ENCODE assay signal across 10 cellular contexts in the genomic region with DNA sequence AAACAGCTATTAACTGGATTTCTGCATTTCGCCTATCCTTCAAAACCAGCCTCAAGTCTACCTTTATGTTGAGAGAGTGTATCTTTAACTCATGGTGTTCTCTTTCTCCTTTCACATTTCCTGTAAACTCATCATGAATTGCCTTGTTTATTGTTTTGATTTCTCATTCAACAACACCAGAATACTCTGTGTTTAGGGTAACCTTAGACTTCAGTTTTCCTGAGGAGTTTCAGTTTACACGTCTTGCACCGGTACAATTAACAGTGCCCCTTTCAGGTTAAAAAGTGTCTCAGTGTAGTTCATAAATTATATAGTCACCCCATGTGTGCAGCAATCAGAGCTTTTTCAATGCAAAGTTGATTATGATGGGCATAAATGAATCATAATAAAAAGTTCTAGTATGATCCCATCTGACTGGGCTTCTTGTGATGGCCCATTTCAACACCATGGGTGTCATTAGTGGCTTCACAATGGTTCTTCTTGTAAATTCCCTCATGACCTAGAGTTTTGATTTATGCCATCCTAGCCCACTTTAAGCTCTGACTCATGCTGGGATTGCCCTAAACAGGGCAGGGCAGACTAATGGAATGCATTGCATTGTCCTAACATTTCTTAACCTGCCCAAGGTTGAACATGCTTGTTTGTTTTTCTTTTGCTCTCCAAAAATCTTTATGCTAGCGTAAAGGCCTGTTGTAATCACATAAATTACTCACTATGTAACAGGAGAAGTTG. TPM values are rescaled to one million over a fixed set of nuclear protein-coding genes. Genes with fewer than 3 reads are reported as not detected.
A peak's percentile ranks its signal among the peaks of the same experiment; 100 is the strongest.
DNase-seq lines count a peak whose midpoint lies in the region; ATAC-seq and TF ChIP-seq lines count a peak whose summit lies in the region.
"Had no signal": no experiment of that assay in that cellular context is flagged by ENCODE, and none has a peak within 500 bp of the region (broad histone marks: within the 10 kb centered on the region; RNA-seq: fewer than 3 reads in every experiment).

No MANE protein-coding gene starts in this region.

- no peaks in the 10 kb centered on the region for H3K9me2 ChIP-seq in PC-3 (replicated peaks; ENCODE audit: low read length)

- H3K4me3 ChIP-seq in PC-3 (ENCODE audit: low read length) (peak overlapping the region; percentile 45), esophagus (ENCODE audit: low read depth in 1 of 2, low read length in 2 of 2) (no peak overlapping the region), osteoblast (ENCODE audit: insufficient read depth, low read length) (peak overlapping the region; percentile 29), Peyer's patch (no peak overlapping the region)

- no TSS peak for BruUV-seq in PC-3 (replicated peaks; lab: Mats Ljungman, UMichigan)

- CTCF ChIA-PET in PC-3 (lab: Charles Lee) = interaction anchor here (0.5 to 1.3 kb wide), 5 partner anchors 22 to 1828 kb away, joined by 3 to 6 read pairs (median 3); a partner anchor contains a TSS

- peaks cover 13% of the 10 kb centered on the region for H3F3A ChIP-seq in PC-3 (ENCODE audit: low read length, unreplicated experiment)

- DNase-seq in Daoy (ENCODE audit: low read depth) = peak; percentile 95
- DNase-seq in PC-3 = peak; percentile 97
- peak; percentile 70 for DNase-seq in osteoblast (ENCODE audit: insufficient read length, low spot score, missing footprints)
- no peak for DNase-seq in SHP77 (lab: John Stamatoyannopoulos, UW)
- DNase-seq in Peyer's patch = no peak
- DNase-seq: activated gamma-delta T cell; effector memory CD4-positive, alpha-beta T cell had no signal

- TF ChIP-seq POLR2A in Peyer's patch (IDR thresholded peaks at IDR 0.05) = no peak

- H3K9me3 ChIP-seq in PC-3 (ENCODE audit: low read length) (no peaks in the 10 kb centered on the region), esophagus (ENCODE audit: control insufficient read depth in 2 of 2, insufficient read depth in 1 of 2, low read depth in 1 of 2, low read length in 1 of 2) (no peaks in the 10 kb centered on the region), osteoblast (ENCODE audit: low read depth, low read length) (no peaks in the 10 kb centered on the region), Peyer's patch (no peaks in the 10 kb centered on the region)

- H2AFZ ChIP-seq in PC-3 (ENCODE audit: low read length) = no peak overlapping the region
- no peak overlapping the region for H2AFZ ChIP-seq in osteoblast (ENCODE audit: low read length)

- peak overlapping the region; percentile 78 for H3K9ac ChIP-seq in PC-3 (ENCODE audit: low read length)

- ATAC-seq in PC-3 (peak; percentile 94), GM18517 (IDR thresholded peaks at IDR 0.05; ENCODE audit: unreplicated experiment) (no peak), HG03097 (IDR thresholded peaks at IDR 0.05; ENCODE audit: low FRiP score, unreplicated experiment) (no peak)

- peak overlapping the region; percentile 95 for H3K27ac ChIP-seq in PC-3 (ENCODE audit: low read length)
- H3K27ac ChIP-seq in esophagus (ENCODE audit: low read depth in 2 of 2, low read length in 1 of 2) = peak overlapping the region; percentile 31 to 71
- peak overlapping the region; percentile 62 for H3K27ac ChIP-seq in osteoblast (ENCODE audit: low read depth, low read length)
- no peak overlapping the region for H3K27ac ChIP-seq in Peyer's patch

- H4K20me1 ChIP-seq in PC-3 (ENCODE audit: low read length) (no peaks in the 10 kb centered on the region), osteoblast (ENCODE audit: insufficient read depth, low read length) (no peaks in the 10 kb centered on the region)

- WGBS in esophagus, 2 donors = 59 to 65% methylated on average over 4 of the region's 4 CpGs

- H3K79me2 ChIP-seq in PC-3 (ENCODE audit: low read length) (no peaks in the 10 kb centered on the region), osteoblast (ENCODE audit: insufficient read depth, low read length) (no peaks in the 10 kb centered on the region)

- H3K4me1 ChIP-seq in PC-3 (ENCODE audit: insufficient read depth, low read length) = peaks cover 46% of the 10 kb centered on the region
- peaks cover 2 to 8% of the 10 kb centered on the region in 2 donors for H3K4me1 ChIP-seq in esophagus (ENCODE audit: control insufficient read depth in 2 of 2, insufficient read depth in 2 of 2, low read length in 1 of 2)
- H3K4me1 ChIP-seq in osteoblast (ENCODE audit: insufficient read depth, low read length) = peaks cover 20% of the 10 kb centered on the region
- H3K4me1 ChIP-seq in Peyer's patch = peaks cover 0 to 11% (median 0%) of the 10 kb centered on the region in 4 donors

- no peaks in the 10 kb centered on the region for H3K27me3 ChIP-seq in PC-3 (ENCODE audit: low read length)
- H3K27me3 ChIP-seq in esophagus (ENCODE audit: control insufficient read depth in 1 of 2, insufficient read depth in 2 of 2, low read length in 2 of 2) = no peaks in the 10 kb centered on the region
- H3K27me3 ChIP-seq in osteoblast (ENCODE audit: insufficient read depth, low read length) = no peaks in the 10 kb centered on the region
- no peaks in the 10 kb centered on the region for H3K27me3 ChIP-seq in Peyer's patch

- H3K4me2 ChIP-seq in PC-3 (ENCODE audit: low read length) = peak overlapping the region; percentile 84
- no peak overlapping the region for H3K4me2 ChIP-seq in osteoblast (ENCODE audit: insufficient read depth, low read length)

- POLR2A ChIA-PET in PC-3 (lab: Charles Lee; ENCODE audit: unreplicated experiment) = interaction anchor here (1.5 kb wide), 1 partner anchor 22 kb away, joined by 5 read pairs; a partner anchor contains a TSS

- intact Hi-C loops in PC-3 (cut with micrococcal nuclease) = loop anchor here (1.0 to 5.0 kb wide), 6 partner anchors 22 to 394 kb away; a partner anchor contains a TSS

- TF ChIP-seq CTCF in PC-3 (conservative IDR thresholded peaks at IDR 0.05; ENCODE audit: low read depth, low read length) (no peak), osteoblast (IDR thresholded peaks at IDR 0.05; ENCODE audit: extremely low read depth, low read depth, low read length) (no peak), Peyer's patch (IDR thresholded peaks at IDR 0.05) (no peak)

- H3K36me3 ChIP-seq in PC-3 (ENCODE audit: low read depth, low read length) (no peaks in the 10 kb centered on the region), esophagus (ENCODE audit: control insufficient read depth in 2 of 2, insufficient read depth in 2 of 2, low read length in 1 of 2) (no peaks in the 10 kb centered on the region), osteoblast (ENCODE audit: insufficient read depth, low read length) (no peaks in the 10 kb centered on the region), Peyer's patch (no peaks in the 10 kb centered on the region)

RNA-seq across cellular contexts. Expression of a gene that starts 22.0 kb away (rescaled TPM):
- 32.0 and 32.9 TPM in 2 replicates for total RNA-seq in Daoy (2014; rRNA removed; shearing (Covaris generic))
- total RNA-seq in PC-3 (2014; rRNA removed) (13.9 and 14.0 TPM in 2 replicates), osteoblast (30.9 and 35.1 TPM in 2 replicates), Peyer's patch (10 to 100 TPM; 20.6 to 45.8 (median 32.7) TPM)
- polyA plus RNA-seq in esophagus = 1 to 10 TPM; 4.2 to 5.0 TPM

Comparison
In these comparisons a context has a peak if more than half of its experiments do, and no peak if none do; other contexts are left out.
1. DNase-seq: peak in Daoy (single experiment), PC-3 (single experiment) and osteoblast (single experiment); none in SHP77 (0 of 2) and Peyer's patch (0 of 3).
2. H3K27ac ChIP-seq: peak in PC-3 (single experiment), esophagus (2 of 2) and osteoblast (single experiment); none in Peyer's patch (0 of 4).
3. H3K4me3 ChIP-seq: peak in PC-3 (single experiment) and osteoblast (single experiment); none in esophagus (0 of 2) and Peyer's patch (0 of 4).